Comparison of ENCODE assay signal across 6 cellular contexts in genomic region chr1:157353546-157353945, GRCh38.
"Had no signal": no experiment of that assay in that cellular context is flagged by ENCODE, and none has a peak within 500 bp of the region (broad histone marks: within the 10 kb centered on the region; RNA-seq: fewer than 3 reads in every experiment).

No MANE protein-coding gene starts in this region.

- ATAC-seq: GM23338, HepG2 had no signal

- H3K4me1 Mint-ChIP-seq: GM23338, IgD-negative memory B cell had no signal

- H3K27ac ChIP-seq: HL-60 had no signal

- H3K27ac Mint-ChIP-seq: GM23338, H9, IgD-negative memory B cell had no signal

- H3K4me3 ChIP-seq: GM23338 had no signal

- DNase-seq: H9, HCEC 1CT had no signal

- H3K4me2 ChIP-seq: GM23338 had no signal

- H3K4me3 Mint-ChIP-seq: GM23338, H9, IgD-negative memory B cell had no signal
